8 cellular contexts compared by ENCODE assay signal in the genomic region with DNA sequence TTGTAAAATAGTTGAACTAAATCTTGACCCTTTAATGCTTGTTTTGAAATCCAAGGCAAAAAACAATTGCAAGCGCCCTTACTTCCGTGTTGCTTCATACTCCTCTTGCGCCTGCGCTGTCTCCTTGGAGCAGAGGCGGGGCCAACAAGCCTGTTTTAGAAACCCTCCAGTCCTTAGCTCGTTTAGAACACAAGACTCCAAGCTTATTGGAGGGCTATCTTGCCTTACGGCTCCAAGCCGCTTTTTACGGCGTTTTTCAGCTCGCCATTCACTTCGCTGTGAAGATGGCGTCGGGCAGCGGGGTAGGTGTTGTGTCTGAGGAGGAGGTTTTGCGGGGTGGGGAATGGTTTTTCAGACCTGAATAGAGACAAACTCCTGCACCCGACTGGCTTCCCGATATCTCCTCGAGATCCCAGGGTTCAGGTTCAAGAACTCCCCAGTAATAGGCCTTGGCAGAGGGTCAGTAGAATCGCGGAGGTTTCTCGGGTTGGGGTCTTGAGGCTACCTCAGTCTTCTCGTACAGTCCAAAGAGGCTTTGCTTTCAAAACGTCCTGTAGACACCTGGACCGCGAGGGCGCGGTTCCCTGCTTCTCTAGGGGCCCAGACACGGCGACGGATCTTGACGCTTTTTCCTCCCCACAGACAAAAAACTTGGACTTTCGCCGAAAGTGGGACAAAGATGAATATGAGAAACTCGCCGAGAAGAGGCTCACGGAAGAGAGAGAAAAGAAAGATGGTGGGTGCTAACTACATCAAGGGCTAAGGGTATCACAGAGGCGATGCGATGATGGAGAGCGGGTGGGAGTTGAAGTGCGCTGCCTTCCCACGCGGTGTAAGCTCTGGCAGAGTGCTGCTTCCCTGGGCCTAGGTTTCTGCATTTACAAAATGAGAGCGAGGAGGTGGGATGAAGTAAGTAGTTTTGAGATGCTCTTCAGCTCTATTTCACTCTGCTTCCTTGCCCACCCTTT. TPM values are rescaled to one million over a fixed set of nuclear protein-coding genes. Genes with fewer than 3 reads are reported as not detected.
DNase-seq lines count a peak whose midpoint lies in the region; ATAC-seq and TF ChIP-seq lines count a peak whose summit lies in the region.

A gene with protein sequence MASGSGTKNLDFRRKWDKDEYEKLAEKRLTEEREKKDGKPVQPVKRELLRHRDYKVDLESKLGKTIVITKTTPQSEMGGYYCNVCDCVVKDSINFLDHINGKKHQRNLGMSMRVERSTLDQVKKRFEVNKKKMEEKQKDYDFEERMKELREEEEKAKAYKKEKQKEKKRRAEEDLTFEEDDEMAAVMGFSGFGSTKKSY (plus strand): TSS at position 271 of the 968 bp plus-strand sequence. CDS start 14 bp downstream, at position 285.

- peak within 1 kb of the TSS; percentile 77 for H3K9ac ChIP-seq in PC-3 (ENCODE audit: low read length)

- peak within 1 kb of the TSS; percentile 90 for H3K4me3 ChIP-seq in PC-3 (ENCODE audit: low read length)
- H3K4me3 ChIP-seq in mucosa of descending colon = peak within 1 kb of the TSS; percentile 52

- H3K27me3 ChIP-seq in PC-3 (ENCODE audit: low read length) = no peaks in the 10 kb centered on the region

- TF ChIP-seq CTCF in PC-3 (conservative IDR thresholded peaks at IDR 0.05; ENCODE audit: low read depth, low read length) (no peak), mucosa of descending colon (IDR thresholded peaks at IDR 0.05) (no peak)

- BruUV-seq in PC-3 (replicated peaks; lab: Mats Ljungman, UMichigan) = TSS peak; percentile 75

- no peaks in the 10 kb centered on the region for H3F3A ChIP-seq in PC-3 (ENCODE audit: low read length, unreplicated experiment)

- no peak for TF ChIP-seq RAD21 in Ishikawa (IDR thresholded peaks at IDR 0.05; ENCODE audit: low read depth)

- H3K4me1 ChIP-seq in PC-3 (ENCODE audit: insufficient read depth, low read length) (peaks cover 6% of the 10 kb centered on the region), mucosa of descending colon (ENCODE audit: low read depth) (peaks cover 9% of the 10 kb centered on the region)

- H3K27ac ChIP-seq in PC-3 (ENCODE audit: low read length) (no peak within 1 kb of the TSS), epithelial cell of prostate (peak within 1 kb of the TSS; percentile 36)

- peak within 1 kb of the TSS; percentile 72 for H2AFZ ChIP-seq in PC-3 (ENCODE audit: low read length)

- CTCF ChIA-PET in PC-3 (lab: Charles Lee) = interaction anchor here (0.6 to 0.7 kb wide), 2 partner anchors 20 to 885 kb away, joined by 3 to 6 read pairs; no protein-coding TSS in a partner anchor

- no peaks in the 10 kb centered on the region for H3K9me3 ChIP-seq in PC-3 (ENCODE audit: low read length)
- no peaks in the 10 kb centered on the region for H3K9me3 ChIP-seq in mucosa of descending colon

- ATAC-seq in GM21576 (IDR thresholded peaks at IDR 0.05; ENCODE audit: unreplicated experiment) (peak; percentile 92), PC-3 (peak; percentile 99), mucosa of descending colon (peak; percentile 100)

- H3K79me2 ChIP-seq in PC-3 (ENCODE audit: low read length) = peaks cover 19% of the 10 kb centered on the region

- DNase-seq in DMS114 treated with DMSO at 0.1 percent for 48 hours (lab: John Stamatoyannopoulos, UW; ENCODE audit: unreplicated experiment) (peak; percentile 98), PC-3 (peak; percentile 94), activated T-cell treated with anti-CD3 and anti-CD28 coated beads for 48 hours (ENCODE audit: low read depth) (peak; percentile 83), epithelial cell of prostate (ENCODE audit: low read depth, low spot score) (peak; percentile 97), mucosa of descending colon (peak; percentile 95 to 98 (median 96))
- DNase-seq in stimulated activated CD8-positive, alpha-beta memory T cell treated with anti-CD3 and anti-CD28 coated beads, Interleukin-4, amount 100 ng/mL, for 24 hours (ENCODE audit: low read depth) = peak; percentile 90

- no peaks in the 10 kb centered on the region for H4K20me1 ChIP-seq in PC-3 (ENCODE audit: low read length)

- intact Hi-C loops in PC-3 (cut with micrococcal nuclease) = no loop called here
- intact Hi-C loops in mucosa of descending colon (cut with DNase I, micrococcal nuclease) = no loop called here

- POLR2A ChIA-PET in PC-3 (lab: Charles Lee; ENCODE audit: unreplicated experiment) = interaction anchor here (0.6 to 1.0 kb wide), 6 partner anchors 9 to 192 kb away, joined by 3 to 20 read pairs (median 6); a partner anchor contains a TSS

- H3K9me2 ChIP-seq in PC-3 (replicated peaks; ENCODE audit: low read length) = no peaks in the 10 kb centered on the region

- H3K36me3 ChIP-seq in PC-3 (ENCODE audit: low read depth, low read length) = peaks cover 50% of the 10 kb centered on the region
- peaks cover 35% of the 10 kb centered on the region for H3K36me3 ChIP-seq in mucosa of descending colon (ENCODE audit: low read depth)

- peak within 1 kb of the TSS; percentile 88 for H3K4me2 ChIP-seq in PC-3 (ENCODE audit: low read length)

- no peak for TF ChIP-seq EP300 in Ishikawa (IDR thresholded peaks at IDR 0.05; ENCODE audit: borderline replicate concordance)

TF ChIP-seq in Ishikawa, 13 proteins besides CTCF, POLR2A, EP300 and RAD21:
- 0 out of 2 replicates have a peak, but pooled peaks have one; percentile 14 for TF ChIP-seq NFIC (IDR thresholded peaks at IDR 0.05)
- TF ChIP-seq CREB1 (IDR thresholded peaks at IDR 0.05; ENCODE audit: low read depth) = peak; percentile 71
- TF ChIP-seq, protein P1, sequence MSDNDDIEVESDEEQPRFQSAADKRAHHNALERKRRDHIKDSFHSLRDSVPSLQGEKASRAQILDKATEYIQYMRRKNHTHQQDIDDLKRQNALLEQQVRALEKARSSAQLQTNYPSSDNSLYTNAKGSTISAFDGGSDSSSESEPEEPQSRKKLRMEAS (IDR thresholded peaks at IDR 0.05) = no peak
- TF ChIP-seq EGR1 (IDR thresholded peaks at IDR 0.05) = peak; percentile 34; the same call in 1 of the 2 replicates
- peak; percentile 96 for TF ChIP-seq TAF1 (IDR thresholded peaks at IDR 0.05; ENCODE audit: low read depth)
- TF ChIP-seq TEAD4 (IDR thresholded peaks at IDR 0.05) = peak; percentile 16; the same call in 1 of the 2 replicates
- TF ChIP-seq FOXM1 (IDR thresholded peaks at IDR 0.05; ENCODE audit: borderline replicate concordance, low read depth) = peak; percentile 77; the same call in 1 of the 2 replicates
- 0 out of 2 replicates have a peak, but pooled peaks have one; percentile 17 for TF ChIP-seq TCF12 (IDR thresholded peaks at IDR 0.05; ENCODE audit: low read depth)
- TF ChIP-seq, protein P2, sequence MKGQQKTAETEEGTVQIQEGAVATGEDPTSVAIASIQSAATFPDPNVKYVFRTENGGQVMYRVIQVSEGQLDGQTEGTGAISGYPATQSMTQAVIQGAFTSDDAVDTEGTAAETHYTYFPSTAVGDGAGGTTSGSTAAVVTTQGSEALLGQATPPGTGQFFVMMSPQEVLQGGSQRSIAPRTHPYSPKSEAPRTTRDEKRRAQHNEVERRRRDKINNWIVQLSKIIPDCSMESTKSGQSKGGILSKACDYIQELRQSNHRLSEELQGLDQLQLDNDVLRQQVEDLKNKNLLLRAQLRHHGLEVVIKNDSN (IDR thresholded peaks at IDR 0.05) = no peak
- peak; percentile 98 for TF ChIP-seq YY1 (IDR thresholded peaks at IDR 0.05; ENCODE audit: low read depth)
- peak; percentile 72; the same call in 1 of the 2 replicates for TF ChIP-seq CEBPB (IDR thresholded peaks at IDR 0.05)

RNA-seq across cellular contexts. Expression of the gene that starts here (rescaled TPM):
- total RNA-seq in PC-3 (2014; rRNA removed) (28.2 and 36.8 TPM in 2 replicates), mucosa of descending colon (10 to 100 TPM; 43.8 to 59.7 (median 45.9) TPM)
